Comparison of ENCODE assay signal across 1 cellular context in genomic region chr15:43562753-43563152, GRCh38. TPM values are rescaled to one million over a fixed set of nuclear protein-coding genes. Genes with fewer than 3 reads are reported as not detected.
"Had no signal": no experiment of that assay in that cellular context is flagged by ENCODE, and none has a peak within 500 bp of the region (broad histone marks: within the 10 kb centered on the region; RNA-seq: fewer than 3 reads in every experiment).

No MANE protein-coding gene starts in this region.

RNA-seq across cellular contexts. Expression of gene STRC, which starts 55.8 kb away (rescaled TPM):
- total RNA-seq: G401 had no signal
